ENCODE assay signal across 8 cellular contexts in genomic region chrX:24371391-24371972, GRCh38. TPM values are rescaled to one million over a fixed set of nuclear protein-coding genes. Genes with fewer than 3 reads are reported as not detected.
DNase-seq lines count a peak whose midpoint lies in the region; ATAC-seq and TF ChIP-seq lines count a peak whose summit lies in the region.

No MANE protein-coding gene starts in this region.

- H3K4me3 ChIP-seq in liver (ENCODE audit: low read depth in 1 of 3, low read length in 3 of 3) = no peak overlapping the region

- H3K27ac ChIP-seq in liver (ENCODE audit: low read depth in 1 of 2, low read length in 2 of 2) = no peak overlapping the region

- DNase-seq in DMS53 treated with DMSO at 0.1 percent for 48 hours (lab: John Stamatoyannopoulos, UW; ENCODE audit: unreplicated experiment) (peak; percentile 2), HCEC 1CT (peak; percentile 30), NCI-H2107 treated with DMSO at 0.1 percent for 48 hours (lab: John Stamatoyannopoulos, UW; ENCODE audit: unreplicated experiment) (peak; percentile 30), cerebellar cortex (ENCODE audit: low spot score) (peak; percentile 61)
- DNase-seq in activated CD4-positive, CD25-positive, alpha-beta regulatory T cell treated with anti-CD3 and anti-CD28 coated beads, Interleukin-2, amount 50 U/mL, for 72 hours = peak; percentile 48
- peak; percentile 2 for DNase-seq in stimulated activated CD8-positive, alpha-beta memory T cell treated with anti-CD3 and anti-CD28 coated beads, Interleukin-12 subunit alpha, Interleukin-12 subunit beta, amount 100 ng/mL, for 4 hours (ENCODE audit: low read depth)

- no peak overlapping the region for H3K9ac ChIP-seq in liver (ENCODE audit: low read depth in 1 of 2, low read length in 2 of 2)

- ATAC-seq in GM18873 (IDR thresholded peaks at IDR 0.05; ENCODE audit: low FRiP score, unreplicated experiment) = no peak

- no peaks in the 10 kb centered on the region for H3K27me3 ChIP-seq in liver (ENCODE audit: control insufficient read depth in 4 of 4, insufficient read depth in 4 of 4, low read length in 3 of 4)

- no peaks in the 10 kb centered on the region for H3K9me3 ChIP-seq in liver (ENCODE audit: control insufficient read depth in 4 of 4, low read length in 3 of 4)

- 13% methylated on average over 14 of the region's 14 CpGs for WGBS in liver

- no peaks in the 10 kb centered on the region for H3K36me3 ChIP-seq in liver (ENCODE audit: control insufficient read depth in 4 of 4, insufficient read depth in 3 of 4, low read depth in 1 of 4, low read length in 3 of 4)

- peak; percentile 54 for TF ChIP-seq CTCF in liver (IDR thresholded peaks at IDR 0.05; ENCODE audit: low read depth, low read length, missing input control)

- H3K4me1 ChIP-seq in liver (ENCODE audit: control insufficient read depth in 4 of 4, insufficient read depth in 4 of 4, low read length in 3 of 4) = no peaks in the 10 kb centered on the region

- TF ChIP-seq RAD21 in liver (IDR thresholded peaks at IDR 0.05) = peak; percentile 66 to 82

TF ChIP-seq in liver, 16 proteins besides CTCF, POLR2A, EP300 and RAD21:
- no peak for TF ChIP-seq HNF4G (IDR thresholded peaks at IDR 0.05)
- TF ChIP-seq FOXA2 (IDR thresholded peaks at IDR 0.05) = no peak
- TF ChIP-seq TAF1 (conservative IDR thresholded peaks at IDR 0.05) = no peak
- no peak for TF ChIP-seq HNF4A (conservative IDR thresholded peaks at IDR 0.05)
- TF ChIP-seq, protein P1, sequence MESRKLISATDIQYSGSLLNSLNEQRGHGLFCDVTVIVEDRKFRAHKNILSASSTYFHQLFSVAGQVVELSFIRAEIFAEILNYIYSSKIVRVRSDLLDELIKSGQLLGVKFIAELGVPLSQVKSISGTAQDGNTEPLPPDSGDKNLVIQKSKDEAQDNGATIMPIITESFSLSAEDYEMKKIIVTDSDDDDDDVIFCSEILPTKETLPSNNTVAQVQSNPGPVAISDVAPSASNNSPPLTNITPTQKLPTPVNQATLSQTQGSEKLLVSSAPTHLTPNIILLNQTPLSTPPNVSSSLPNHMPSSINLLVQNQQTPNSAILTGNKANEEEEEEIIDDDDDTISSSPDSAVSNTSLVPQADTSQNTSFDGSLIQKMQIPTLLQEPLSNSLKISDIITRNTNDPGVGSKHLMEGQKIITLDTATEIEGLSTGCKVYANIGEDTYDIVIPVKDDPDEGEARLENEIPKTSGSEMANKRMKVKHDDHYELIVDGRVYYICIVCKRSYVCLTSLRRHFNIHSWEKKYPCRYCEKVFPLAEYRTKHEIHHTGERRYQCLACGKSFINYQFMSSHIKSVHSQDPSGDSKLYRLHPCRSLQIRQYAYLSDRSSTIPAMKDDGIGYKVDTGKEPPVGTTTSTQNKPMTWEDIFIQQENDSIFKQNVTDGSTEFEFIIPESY (IDR thresholded peaks at IDR 0.05) = no peak
- TF ChIP-seq FOXA1 (IDR thresholded peaks at IDR 0.05) = no peak

RNA-seq across cellular contexts. Expression of gene SUPT20HL1, which starts 11.0 kb away (rescaled TPM):
- total RNA-seq in liver = not detected
- polyA plus RNA-seq in liver = not detected

RNA-seq across cellular contexts. Expression of gene SUPT20HL2, which starts 57.6 kb away (rescaled TPM):
- not detected for total RNA-seq in liver
- polyA plus RNA-seq in liver = not detected

Comparison
In these comparisons a context has a peak if more than half of its experiments do, and no peak if none do; other contexts are left out.
1. DNase-seq: peak in every context shown above with its lines; median percentile 61 in cerebellar cortex; 48 in activated CD4-positive, CD25-positive, alpha-beta regulatory T cell treated with anti-CD3 and anti-CD28 coated beads, Interleukin-2, amount 50 U/mL, for 72 hours; 30 in HCEC 1CT; 30 in NCI-H2107 treated with DMSO at 0.1 percent for 48 hours; 2 in DMS53 treated with DMSO at 0.1 percent for 48 hours; 2 in stimulated activated CD8-positive, alpha-beta memory T cell treated with anti-CD3 and anti-CD28 coated beads, Interleukin-12 subunit alpha, Interleukin-12 subunit beta, amount 100 ng/mL, for 4 hours.